Comparison of ENCODE assay signal across 21 cellular contexts in genomic region chr1:113123737-113124136, GRCh38. TPM values are rescaled to one million over a fixed set of nuclear protein-coding genes. Genes with fewer than 3 reads are reported as not detected.
DNase-seq lines count a peak whose midpoint lies in the region; ATAC-seq and TF ChIP-seq lines count a peak whose summit lies in the region.
"Had no signal": no experiment of that assay in that cellular context is flagged by ENCODE, and none has a peak within 500 bp of the region (broad histone marks: within the 10 kb centered on the region; RNA-seq: fewer than 3 reads in every experiment).

No MANE protein-coding gene starts in this region.

- H3K27me3 ChIP-seq in Panc1 (ENCODE audit: control insufficient read depth, insufficient read depth, low read length): no peaks in the 10 kb centered on the region
- H3K27me3 ChIP-seq in muscle layer of duodenum (ENCODE audit: low read depth, low read length): no peaks in the 10 kb centered on the region
- H3K27me3 ChIP-seq: heart left ventricle, SJCRH30 had no signal

- no peaks in the 10 kb centered on the region for H3K4me1 ChIP-seq in Panc1 (ENCODE audit: control insufficient read depth, insufficient read depth, low read length)
- peaks cover 0 to 11% of the 10 kb centered on the region in 2 donors for H3K4me1 ChIP-seq in muscle layer of duodenum (ENCODE audit: control insufficient read depth in 1 of 2, insufficient read depth in 2 of 2, low read length in 2 of 2)
- H3K4me1 ChIP-seq: A549, SJCRH30 had no signal

- TSS peak; percentile 42 for BruUV-seq in Panc1 (replicated peaks; lab: Mats Ljungman, UMichigan)

- POLR2A ChIA-PET in Panc1 (lab: Charles Lee): no interaction called here

- H3K4me3 ChIP-seq in Panc1 (ENCODE audit: low read depth in 2 of 2, low read length in 2 of 2): no peak overlapping the region
- no peak overlapping the region for H3K4me3 ChIP-seq in muscle layer of duodenum (ENCODE audit: low read depth in 1 of 2, low read length in 2 of 2)
- H3K4me3 ChIP-seq: A549, heart left ventricle, K562, PC-9, SJCRH30 had no signal

- H3K27ac ChIP-seq in Panc1 (ENCODE audit: low read length): no peak overlapping the region
- peak overlapping the region; percentile 56 for H3K27ac ChIP-seq in muscle layer of duodenum (ENCODE audit: low read length)
- H3K27ac ChIP-seq: A549, C4-2B, PC-9, SJCRH30 had no signal

- intact Hi-C loops in Panc1 (cut with micrococcal nuclease; ENCODE audit: unreplicated experiment): no loop called here

- no peaks in the 10 kb centered on the region for H3K9me3 ChIP-seq in Panc1 (ENCODE audit: control insufficient read depth, insufficient read depth, low read depth, low read length)
- H3K9me3 ChIP-seq in muscle layer of duodenum (ENCODE audit: control insufficient read depth in 1 of 2, low read length in 2 of 2): no peaks in the 10 kb centered on the region
- H3K9me3 ChIP-seq: A549, heart left ventricle, SJCRH30 had no signal

- CTCF ChIA-PET in Panc1 (lab: Charles Lee): no interaction called here

- peaks cover 2% of the 10 kb centered on the region; the same call in 1 of the 2 replicates for H3K36me3 ChIP-seq in Panc1 (ENCODE audit: control insufficient read depth, insufficient read depth, low read length)
- peaks cover 45 to 51% of the 10 kb centered on the region in 2 donors for H3K36me3 ChIP-seq in muscle layer of duodenum (ENCODE audit: control insufficient read depth in 1 of 2, insufficient read depth in 2 of 2, low read length in 2 of 2)

- no peak for TF ChIP-seq CTCF in Panc1 (IDR thresholded peaks at IDR 0.05)

- ATAC-seq in Panc1: no peak
- ATAC-seq: A549; activated naive CD8-positive, alpha-beta T cell treated with anti-CD3 and anti-CD28 coated beads, Interleukin-2, amount 50 U/mL, for 24 hours; K562; T-helper 17 cell had no signal

- DNase-seq in ELR (ENCODE audit: low read depth) (peak; percentile 46), Panc1 (ENCODE audit: low read depth, low spot score) (no peak), fibroblast of gingiva (ENCODE audit: low read depth) (peak; percentile 20), NCI-H774 (lab: John Stamatoyannopoulos, UW) (no peak), NK-92 (lab: John Stamatoyannopoulos, UW; ENCODE audit: unreplicated experiment) (no peak), NCI-H2171 treated with DMSO at 0.1 percent for 48 hours (lab: John Stamatoyannopoulos, UW) (no peak)
- no peak for DNase-seq in stimulated activated CD8-positive, alpha-beta memory T cell treated with anti-CD3 and anti-CD28 coated beads, Interleukin-4, amount 100 ng/mL, for 48 hours
- DNase-seq: activated CD4-positive, alpha-beta T cell treated with anti-CD3 and anti-CD28 coated beads, Interleukin-2, amount 10 ng/mL, durations not matched to agents 7 days and 5 days; activated CD8-positive, alpha-beta memory T cell treated with anti-CD3 and anti-CD28 coated beads, Interleukin-2, amount 50 U/mL, for 4 hours; activated effector memory CD4-positive, alpha-beta T cell treated with Interleukin-2 at 50 U/mL for 16 hours; activated naive CD8-positive, alpha-beta T cell treated with anti-CD3 and anti-CD28 coated beads, Interleukin-2, amount 50 U/mL, for 24 hours; heart left ventricle; NCI-H1694; NCI-H345; PC-9; SJCRH30; T-helper 17 cell had no signal

- in situ Hi-C loops in Panc1 (cut with HindIII; ENCODE audit: low pct_unique_long_range_greater_than_20kb, low sequenced_read_pairs): no loop called here

RNA-seq across cellular contexts. Expression of gene LRIG2, which starts 50.7 kb away (rescaled TPM):
- total RNA-seq in Panc1 (2021; ENCODE audit: unreplicated experiment): 8.9 TPM
- polyA plus RNA-seq in Panc1 (2012; ENCODE audit: insufficient read length): 2.3 TPM

Comparison
In these comparisons a context has a peak if more than half of its experiments do, and no peak if none do; other contexts are left out.
1. DNase-seq: peak in ELR (single experiment) and fibroblast of gingiva (single experiment); none in Panc1 (single experiment), NCI-H774 (single experiment), NK-92 (single experiment), NCI-H2171 treated with DMSO at 0.1 percent for 48 hours (single experiment) and stimulated activated CD8-positive, alpha-beta memory T cell treated with anti-CD3 and anti-CD28 coated beads, Interleukin-4, amount 100 ng/mL, for 48 hours (single experiment).